Comparison of ENCODE assay signal across 19 cellular contexts in genomic region chr12:95605087-95605486, GRCh38. TPM values are rescaled to one million over a fixed set of nuclear protein-coding genes. Genes with fewer than 3 reads are reported as not detected.
DNase-seq lines count a peak whose midpoint lies in the region; TF ChIP-seq lines count a peak whose summit lies in the region.
"Had no signal": no experiment of that assay in that cellular context is flagged by ENCODE, and none has a peak within 500 bp of the region (broad histone marks: within the 10 kb centered on the region; RNA-seq: fewer than 3 reads in every experiment).

No MANE protein-coding gene starts in this region.

- H3K9me3 Mint-ChIP-seq in MCF 10A (ENCODE audit: unreplicated experiment) = no peaks in the 10 kb centered on the region
- no peaks in the 10 kb centered on the region for H3K9me3 Mint-ChIP-seq in T-helper 2 cell treated with Interferon-gamma antibody and Interleukin-4, amounts not matched to agents 5 μg/mL and 100 μg/mL, for 36 hours
- H3K9me3 Mint-ChIP-seq: effector memory CD8-positive, alpha-beta T cell had no signal

- POLR2A ChIA-PET in MCF 10A (lab: Yijun Ruan, JAX) = interaction anchor here (0.6 kb wide), 2 partner anchors 77 to 184 kb away, joined by 3 read pairs; no protein-coding TSS in a partner anchor

- WGBS in esophagus muscularis mucosa = 59% methylated on average over 2 of the region's 2 CpGs

- H3K27ac Mint-ChIP-seq in MCF 10A (ENCODE audit: low read depth, unreplicated experiment) = no peak overlapping the region
- H3K27ac Mint-ChIP-seq in T-helper 2 cell treated with Interferon-gamma antibody and Interleukin-4, amounts not matched to agents 5 μg/mL and 100 μg/mL, for 36 hours = no peak overlapping the region
- H3K27ac Mint-ChIP-seq: effector memory CD8-positive, alpha-beta T cell had no signal

- H3K9me3 ChIP-seq in breast epithelium (no peaks in the 10 kb centered on the region), esophagus muscularis mucosa (no peaks in the 10 kb centered on the region)
- H3K9me3 ChIP-seq: upper lobe of left lung had no signal

- no peak for TF ChIP-seq EP300 in esophagus muscularis mucosa (IDR thresholded peaks at IDR 0.05)

- DNase-seq in MCF 10A (ENCODE audit: unreplicated experiment) (peak; percentile 80), breast epithelium (ENCODE audit: low spot score in 2 of 2) (no peak), RKO (ENCODE audit: low spot score) (peak; percentile 37), esophagus muscularis mucosa (ENCODE audit: extremely low spot score) (peak; percentile 47), pulmonary artery endothelial cell (ENCODE audit: low read depth, low spot score) (peak; percentile 73), NCI-H2081 treated with DMSO at 0.1 percent for 48 hours (lab: John Stamatoyannopoulos, UW) (no peak), DMS79 treated with DMSO at 0.1 percent for 48 hours (lab: John Stamatoyannopoulos, UW) (no peak)
- DNase-seq in T-helper 2 cell treated with Interferon-gamma antibody and Interleukin-4, amounts not matched to agents 5 μg/mL and 100 μg/mL, for 36 hours (ENCODE audit: low spot score) = no peak
- DNase-seq: 8988T; anterior cingulate cortex; Calu3; effector memory CD8-positive, alpha-beta T cell; hippocampal formation; NCI-H2081; NCI-H82; nucleus accumbens; stimulated activated CD8-positive, alpha-beta memory T cell treated with anti-CD3 and anti-CD28 coated beads, Interleukin-4, amount 100 ng/mL, for 48 hours; upper lobe of left lung had no signal

- H3K4me1 Mint-ChIP-seq in MCF 10A (ENCODE audit: insufficient read depth, unreplicated experiment) = peaks cover 13% of the 10 kb centered on the region
- H3K4me1 Mint-ChIP-seq in T-helper 2 cell treated with Interferon-gamma antibody and Interleukin-4, amounts not matched to agents 5 μg/mL and 100 μg/mL, for 36 hours (ENCODE audit: low read depth) = no peaks in the 10 kb centered on the region

- H3K36me3 ChIP-seq in breast epithelium (no peaks in the 10 kb centered on the region), esophagus muscularis mucosa (no peaks in the 10 kb centered on the region)
- H3K36me3 ChIP-seq: upper lobe of left lung had no signal

- BruUV-seq in MCF 10A (replicated peaks; lab: Mats Ljungman, UMichigan) = no TSS peak

- CTCF ChIA-PET in MCF 10A (lab: Yijun Ruan, JAX) = interaction anchor here (1.2 kb wide), 1 partner anchor 30 kb away, joined by 3 read pairs; no protein-coding TSS in a partner anchor

- H3K4me1 ChIP-seq in breast epithelium (no peaks in the 10 kb centered on the region), esophagus muscularis mucosa (peaks cover 18 to 33% (median 23%) of the 10 kb centered on the region in 4 donors)

- TF ChIP-seq POLR2A in breast epithelium (IDR thresholded peaks at IDR 0.05) = no peak
- TF ChIP-seq POLR2A in esophagus muscularis mucosa (IDR thresholded peaks at IDR 0.05; ENCODE audit: low read depth) = no peak

- H3K4me3 ChIP-seq in breast epithelium (no peak overlapping the region), esophagus muscularis mucosa (no peak overlapping the region)
- H3K4me3 ChIP-seq: lung, upper lobe of left lung had no signal

- H3K36me3 Mint-ChIP-seq in MCF 10A (ENCODE audit: insufficient read depth, unreplicated experiment) = peaks cover 6% of the 10 kb centered on the region
- no peaks in the 10 kb centered on the region for H3K36me3 Mint-ChIP-seq in T-helper 2 cell treated with Interferon-gamma antibody and Interleukin-4, amounts not matched to agents 5 μg/mL and 100 μg/mL, for 36 hours (ENCODE audit: low read depth)

- intact Hi-C loops in MCF 10A (cut with micrococcal nuclease) (no loop called here), breast epithelium (cut with DNase I; ENCODE audit: low total_unique reads) (no loop called here), esophagus muscularis mucosa (cut with DNase I) (no loop called here)

- H3K27me3 ChIP-seq in breast epithelium (no peaks in the 10 kb centered on the region), esophagus muscularis mucosa (no peaks in the 10 kb centered on the region)
- H3K27me3 ChIP-seq: upper lobe of left lung had no signal

- no peak for TF ChIP-seq CTCF in MCF 10A (IDR thresholded peaks at IDR 0.05; ENCODE audit: unreplicated experiment)
- TF ChIP-seq CTCF in breast epithelium (IDR thresholded peaks at IDR 0.05) = no peak
- TF ChIP-seq CTCF in esophagus muscularis mucosa (IDR thresholded peaks at IDR 0.05) = no peak

- no peak overlapping the region for H3K4me3 Mint-ChIP-seq in MCF 10A (ENCODE audit: unreplicated experiment)
- no peak overlapping the region for H3K4me3 Mint-ChIP-seq in T-helper 2 cell treated with Interferon-gamma antibody and Interleukin-4, amounts not matched to agents 5 μg/mL and 100 μg/mL, for 36 hours
- H3K4me3 Mint-ChIP-seq: effector memory CD8-positive, alpha-beta T cell had no signal

- peak overlapping the region in 1 of 2 donors; percentile 64 for H3K27ac ChIP-seq in breast epithelium
- H3K27ac ChIP-seq in esophagus muscularis mucosa (replicated peaks in 1 of 4) = peak overlapping the region in 1 of 4 donors; percentile 25
- H3K27ac ChIP-seq: upper lobe of left lung had no signal

- H3K27me3 Mint-ChIP-seq in MCF 10A (ENCODE audit: insufficient read depth, unreplicated experiment) = no peaks in the 10 kb centered on the region
- peaks cover 9% of the 10 kb centered on the region for H3K27me3 Mint-ChIP-seq in T-helper 2 cell treated with Interferon-gamma antibody and Interleukin-4, amounts not matched to agents 5 μg/mL and 100 μg/mL, for 36 hours (ENCODE audit: low read depth)

RNA-seq across cellular contexts. Expression of gene USP44, which starts 53.8 kb away (rescaled TPM):
- total RNA-seq in MCF 10A (2022) = not detected in 2 replicates
- 1 to 10 TPM; 3.7 to 8.2 (median 3.9) TPM for total RNA-seq in breast epithelium
- total RNA-seq in esophagus muscularis mucosa = 1 to 10 TPM; 3.3 to 6.2 (median 5.3) TPM
- 0.53 and 1.1 TPM in 2 replicates for total RNA-seq in pulmonary artery endothelial cell

Comparison
In these comparisons a context has a peak if more than half of its experiments do, and no peak if none do; other contexts are left out.
1. DNase-seq: peak in MCF 10A (single experiment), RKO (single experiment), esophagus muscularis mucosa (single experiment) and pulmonary artery endothelial cell (single experiment); none in breast epithelium (0 of 2), NCI-H2081 treated with DMSO at 0.1 percent for 48 hours (single experiment), T-helper 2 cell treated with Interferon-gamma antibody and Interleukin-4, amounts not matched to agents 5 μg/mL and 100 μg/mL, for 36 hours (single experiment) and DMS79 treated with DMSO at 0.1 percent for 48 hours (single experiment).